ENCODE assay signal across 29 cellular contexts in the genomic region with DNA sequence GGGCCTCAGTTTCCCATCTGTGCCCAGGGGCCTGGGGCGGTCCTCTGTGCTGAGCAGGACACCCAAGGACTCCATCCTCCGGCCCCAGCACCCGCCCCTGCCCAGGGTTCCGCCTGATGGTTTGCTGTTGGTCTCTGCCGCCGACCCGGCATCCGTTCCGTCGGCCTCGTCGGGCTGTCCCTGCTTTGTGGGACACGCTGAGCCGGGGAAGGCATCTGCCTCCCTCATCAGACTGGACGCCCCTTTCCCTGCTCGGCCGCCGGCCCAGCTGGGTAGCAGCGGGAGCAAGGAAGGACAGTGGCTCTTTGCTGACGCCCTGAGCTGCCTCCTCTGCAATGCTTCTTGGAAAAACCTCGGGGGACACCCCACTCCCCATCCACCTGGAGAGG. TPM values are rescaled to one million over a fixed set of nuclear protein-coding genes. Genes with fewer than 3 reads are reported as not detected.
DNase-seq lines count a peak whose midpoint lies in the region; ATAC-seq and TF ChIP-seq lines count a peak whose summit lies in the region.
"Had no signal": no experiment of that assay in that cellular context is flagged by ENCODE, and none has a peak within 500 bp of the region (broad histone marks: within the 10 kb centered on the region; RNA-seq: fewer than 3 reads in every experiment).

No MANE protein-coding gene starts in this region.

- WGBS in neuronal stem cell (ENCODE audit: extremely low coverage in 2 of 2, insufficient read length in 2 of 2, insufficient replicate concordance in 1 of 2), 2 donors, result no CpG with 5 or more reads among the region's 21 CpGs
- WGBS in stomach, 5 donors, result 77 to 87% (median 86%) methylated on average over 17 to 21 of the region's 21 CpGs

- H2BK15ac ChIP-seq in neuronal stem cell (ENCODE audit: low read length), result no peak overlapping the region

- no peak overlapping the region for H3K4me2 ChIP-seq in neuronal stem cell (ENCODE audit: insufficient read depth, low read length, poor library complexity, severe bottlenecking)

- H3K23ac ChIP-seq in neuronal stem cell (ENCODE audit: low read depth, low read length, poor library complexity), result no peak overlapping the region

- peak overlapping the region; percentile 71 for H3K14ac ChIP-seq in neuronal stem cell (ENCODE audit: low read length)

- no peak for TF ChIP-seq EP300 in stomach (IDR thresholded peaks at IDR 0.05)

- H3K36me3 ChIP-seq in ascending aorta, result no peaks in the 10 kb centered on the region
- H3K36me3 ChIP-seq in neuronal stem cell (replicated peaks in 1 of 2; ENCODE audit: control insufficient read depth in 2 of 2, insufficient read depth in 2 of 2, low read length in 2 of 2), result no peaks in the 10 kb centered on the region
- H3K36me3 ChIP-seq in stomach, result peaks cover 5 to 28% (median 15%) of the 10 kb centered on the region in 4 donors
- H3K36me3 ChIP-seq: adrenal gland, neutrophil, upper lobe of right lung had no signal

- no peak overlapping the region for H2BK12ac ChIP-seq in neuronal stem cell (ENCODE audit: low read length)

- POLR2A ChIA-PET in AG04450 (lab: Yijun Ruan, JAX), result no interaction called here

- no peak overlapping the region for H4K91ac ChIP-seq in neuronal stem cell (ENCODE audit: low read depth, low read length, poor library complexity)

- peaks cover 43 to 72% of the 10 kb centered on the region in 2 donors for H3K4me1 ChIP-seq in ascending aorta
- peaks cover 0 to 2% of the 10 kb centered on the region in 2 donors for H3K4me1 ChIP-seq in neuronal stem cell (ENCODE audit: control insufficient read depth in 2 of 2, insufficient read depth in 1 of 2, low read depth in 1 of 2, low read length in 2 of 2)
- peaks cover 58 to 88% (median 81%) of the 10 kb centered on the region in 4 donors for H3K4me1 ChIP-seq in stomach

- intact Hi-C loops in ascending aorta (cut with DNase I) (loop anchor here (5.0 kb wide), 2 partner anchors 290 to 370 kb away; no protein-coding TSS in a partner anchor), stomach (cut with DNase I; ENCODE audit: low total_unique reads) (no loop called here)

- no peak overlapping the region for H2BK120ac ChIP-seq in neuronal stem cell (ENCODE audit: low read depth, low read length)

- CTCF ChIA-PET in AG04450 (lab: Charles Lee), result interaction anchor here (0.7 kb wide), 1 partner anchor 46 kb away, joined by 3 read pairs; no protein-coding TSS in a partner anchor

- TF ChIP-seq POLR2A in stomach (IDR thresholded peaks at IDR 0.05), result no peak

- no peak for ATAC-seq in GM19023 (IDR thresholded peaks at IDR 0.05; ENCODE audit: unreplicated experiment)
- ATAC-seq: activated T-cell treated with anti-CD3 and anti-CD28 coated beads, Interleukin-2, amount 50 U/mL, for 4 hours; stimulated activated naive CD8-positive, alpha-beta T cell treated with anti-CD3 and anti-CD28 coated beads, Interleukin-15, Interleukin-2, amounts not matched to agents 100 U/mL and 50 U/mL, for 24 hours; upper lobe of right lung had no signal

- H3K18ac ChIP-seq in neuronal stem cell (ENCODE audit: low read length), result no peak overlapping the region

- H2AK5ac ChIP-seq in neuronal stem cell (ENCODE audit: low read depth, low read length), result peak overlapping the region; percentile 28

- TF ChIP-seq CTCF in AG04450 (IDR thresholded peaks at IDR 0.05; ENCODE audit: low read depth, low read length), result no peak
- TF ChIP-seq CTCF in ascending aorta (IDR thresholded peaks at IDR 0.05), result no peak
- TF ChIP-seq CTCF in stomach (IDR thresholded peaks at IDR 0.05), result no peak

- no peak overlapping the region for H3K4ac ChIP-seq in neuronal stem cell (ENCODE audit: low read length)

- H3K9me3 ChIP-seq in AG04450 (ENCODE audit: control insufficient read depth, insufficient read depth, low read length), result peaks cover 5% of the 10 kb centered on the region; the same call in 1 of the 2 replicates
- H3K9me3 ChIP-seq in ascending aorta, result no peaks in the 10 kb centered on the region
- no peaks in the 10 kb centered on the region for H3K9me3 ChIP-seq in neuronal stem cell (replicated peaks in 1 of 2; ENCODE audit: control insufficient read depth in 2 of 2, insufficient read depth in 1 of 2, low read depth in 1 of 2, low read length in 2 of 2)
- no peaks in the 10 kb centered on the region for H3K9me3 ChIP-seq in stomach
- H3K9me3 ChIP-seq: adrenal gland, neutrophil, upper lobe of right lung had no signal

- no peaks in the 10 kb centered on the region for H3K27me3 ChIP-seq in AG04450 (ENCODE audit: control insufficient read depth, insufficient read depth, low read length)
- H3K27me3 ChIP-seq in ascending aorta, result no peaks in the 10 kb centered on the region
- no peaks in the 10 kb centered on the region for H3K27me3 ChIP-seq in neuronal stem cell (ENCODE audit: control insufficient read depth in 3 of 3, insufficient read depth in 3 of 3, low read depth in 1 of 3, low read length in 3 of 3)
- H3K27me3 ChIP-seq in stomach, result no peaks in the 10 kb centered on the region
- H3K27me3 ChIP-seq: adrenal gland, brain microvascular endothelial cell, neutrophil, upper lobe of right lung had no signal

- DNase-seq in AG04450 (ENCODE audit: low read depth, low spot score), result no peak
- DNase-seq in ascending aorta (ENCODE audit: low spot score in 2 of 2), result no peak
- no peak for DNase-seq in neuronal stem cell (ENCODE audit: low spot score)
- no peak for DNase-seq in stomach
- no peak for DNase-seq in HK-2 (ENCODE audit: unreplicated experiment)
- DNase-seq in DMS153 (lab: John Stamatoyannopoulos, UW), result no peak
- no peak for DNase-seq in 8988T
- DNase-seq: activated CD4-positive, alpha-beta T cell treated with anti-CD3 and anti-CD28 coated beads for 48 hours; activated naive CD4-positive, alpha-beta T cell; activated T-cell treated with anti-CD3 and anti-CD28 coated beads, Interleukin-2, amount 50 U/mL, for 4 hours; adrenal gland; brain microvascular endothelial cell; COR-L47; DMS79; glutamatergic neuron; kidney; MV-4-11; NCI-H1694; NCI-H2171 treated with DMSO at 0.1 percent for 48 hours; NCI-H526; stimulated activated naive CD8-positive, alpha-beta T cell treated with anti-CD3 and anti-CD28 coated beads, Interleukin-15, Interleukin-2, amounts not matched to agents 100 U/mL and 50 U/mL, for 24 hours; upper lobe of right lung had no signal

- H2AFZ ChIP-seq in neuronal stem cell (ENCODE audit: low read length), result no peak overlapping the region

- H3K79me1 ChIP-seq in neuronal stem cell (ENCODE audit: low read depth, low read length), result peaks cover 7% of the 10 kb centered on the region

- H4K8ac ChIP-seq in neuronal stem cell (ENCODE audit: low read depth, low read length), result peak overlapping the region; percentile 96

- peak overlapping the region; percentile 4 for H3K9ac ChIP-seq in neuronal stem cell (ENCODE audit: low read depth, low read length, poor library complexity)

- peak overlapping the region; percentile 5 for H2BK5ac ChIP-seq in neuronal stem cell (ENCODE audit: low read length)

- H3K4me3 ChIP-seq in AG04450 (ENCODE audit: low read depth, low read length), result no peak overlapping the region
- H3K4me3 ChIP-seq in ascending aorta, result peak overlapping the region in 1 of 2 donors; percentile 45
- no peak overlapping the region for H3K4me3 ChIP-seq in neuronal stem cell (ENCODE audit: low read length in 2 of 2)
- no peak overlapping the region for H3K4me3 ChIP-seq in stomach
- H3K4me3 ChIP-seq: adrenal gland, SK-N-MC, upper lobe of right lung had no signal

- H3K27ac ChIP-seq in AG04450 (ENCODE audit: low read depth, low read length) (peak overlapping the region; percentile 31), ascending aorta (peak overlapping the region; percentile 92 to 95), neuronal stem cell (replicated peaks; ENCODE audit: low read length) (no peak overlapping the region), stomach (peak overlapping the region in 4 of 5 donors; percentile 84 to 95 (median 92))
- H3K27ac ChIP-seq: neutrophil, SK-N-MC, upper lobe of right lung had no signal

RNA-seq across cellular contexts. Expression of gene FAM20C, which starts 39.5 kb away (rescaled TPM):
- 34.5 and 44.6 TPM in 2 replicates for polyA plus RNA-seq in AG04450 (2011; rRNA removed)
- polyA minus RNA-seq in AG04450 (2011; rRNA and poly(A)+ RNA removed), result 39.0 and 42.8 TPM in 2 replicates
- 90.8 TPM for total RNA-seq in ascending aorta
- 7.3 TPM for polyA plus RNA-seq in neuronal stem cell (2013, experiment 1 of 2)
- polyA plus RNA-seq in neuronal stem cell (2013, experiment 2 of 2), result 7.3 TPM
- total RNA-seq in stomach, result 10 to 100 TPM; 21.3 to 89.8 (median 49.0) TPM
- polyA plus RNA-seq in stomach, result 10 to 100 TPM; 19.1 to 35.2 (median 33.9) TPM

RNA-seq across cellular contexts. Expression of gene FOXL3, which starts 58.1 kb away (rescaled TPM):
- polyA plus RNA-seq in AG04450 (2011; rRNA removed) (not detected in 2 replicates), stomach (not detected)
- polyA minus RNA-seq in AG04450 (2011; rRNA and poly(A)+ RNA removed), result not detected in 2 replicates
- total RNA-seq in ascending aorta (not detected), stomach (not detected)
- polyA plus RNA-seq in neuronal stem cell (2013, experiment 1 of 2), result not detected
- not detected for polyA plus RNA-seq in neuronal stem cell (2013, experiment 2 of 2)
- total RNA-seq: A673; activated T-cell treated with anti-CD3 and anti-CD28 coated beads, Interleukin-2, amount 50 U/mL, for 4 hours; adrenal gland; kidney; lung microvascular endothelial cell; RPMI7951; upper lobe of right lung had no signal
- polyA plus RNA-seq: adrenal gland, BJ had no signal
